In the genomic region with DNA sequence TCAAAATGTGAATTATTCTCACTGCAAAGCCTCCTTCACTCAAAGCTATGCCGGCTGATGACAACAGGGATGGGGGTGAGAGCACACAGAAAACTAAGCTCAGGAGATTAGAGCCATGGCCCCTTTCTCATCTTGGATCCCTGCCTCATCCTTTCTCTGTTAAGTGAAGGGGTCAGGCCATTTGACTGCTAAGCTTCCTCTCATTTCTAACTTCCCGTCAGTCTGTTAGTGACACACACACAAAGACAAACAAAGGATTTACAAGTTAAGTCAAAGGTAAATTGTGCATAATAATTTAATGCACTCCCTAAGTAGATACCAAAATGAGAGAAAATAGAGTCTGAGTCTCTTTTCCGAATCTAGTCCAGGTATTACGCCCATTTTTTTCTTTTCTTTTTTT, we compare ENCODE assay signal across 9 cellular contexts. TPM values are rescaled to one million over a fixed set of nuclear protein-coding genes. Genes with fewer than 3 reads are reported as not detected.
A peak's percentile ranks its signal among the peaks of the same experiment; 100 is the strongest.
DNase-seq lines count a peak whose midpoint lies in the region; ATAC-seq and TF ChIP-seq lines count a peak whose summit lies in the region.
"Had no signal": no experiment of that assay in that cellular context is flagged by ENCODE, and none has a peak within 500 bp of the region (broad histone marks: within the 10 kb centered on the region; RNA-seq: fewer than 3 reads in every experiment).

No MANE protein-coding gene starts in this region.

- H3K79me2 ChIP-seq in SK-N-SH (ENCODE audit: insufficient read depth): peaks cover 37% of the 10 kb centered on the region

- TF ChIP-seq CTCF in SK-N-SH (IDR thresholded peaks at IDR 0.05): no peak
- TF ChIP-seq CTCF in glutamatergic neuron (IDR thresholded peaks at IDR 0.05; ENCODE audit: partially characterized antibody, unreplicated experiment): no peak
- TF ChIP-seq CTCF in GM10248 (IDR thresholded peaks at IDR 0.05; ENCODE audit: control extremely low read depth, extremely low read depth, low read depth, missing control alignments): no peak
- no peak for TF ChIP-seq CTCF in omental fat pad (IDR thresholded peaks at IDR 0.05)

- H3K36me3 ChIP-seq in SK-N-SH (replicated peaks in 1 of 2; ENCODE audit: control insufficient read depth in 1 of 2, insufficient read depth in 2 of 2, low read length in 1 of 2): peaks cover 28 to 32% of the 10 kb centered on the region in 2 experiments

- TF ChIP-seq EP300 in SK-N-SH (IDR thresholded peaks at IDR 0.05; ENCODE audit: borderline replicate concordance in 1 of 2, low read depth in 1 of 2, low read length in 1 of 2): no peak

- DNase-seq in SK-N-SH: no peak
- DNase-seq in activated CD8-positive, alpha-beta T cell treated with anti-CD3 and anti-CD28 coated beads, Interleukin-2, amount 10 ng/mL, durations not matched to agents 7 days and 5 days: no peak
- no peak for DNase-seq in glutamatergic neuron
- DNase-seq in stimulated activated naive B cell treated with anti-CD40 and anti-IgM and Interleukin-4, amounts not matched to agents 10 μg/mL and 1 μg/mL and 100 μg/mL, for 72 hours: no peak
- DNase-seq in GM10248 (ENCODE audit: extremely low spot score): no peak
- no peak for DNase-seq in omental fat pad (ENCODE audit: low spot score)
- DNase-seq in DMS153 treated with DMSO at 0.1 percent for 48 hours (lab: John Stamatoyannopoulos, UW; ENCODE audit: unreplicated experiment): no peak
- DNase-seq: SHP77 had no signal

- no peaks in the 10 kb centered on the region for H3K9me2 ChIP-seq in SK-N-SH

- no peaks in the 10 kb centered on the region for H3K9me3 ChIP-seq in SK-N-SH

- TF ChIP-seq RAD21 in SK-N-SH (IDR thresholded peaks at IDR 0.05; ENCODE audit: low read length): no peak

- no peak overlapping the region for H2AFZ ChIP-seq in SK-N-SH (ENCODE audit: low read depth)

- peaks cover 12% of the 10 kb centered on the region for H3F3A ChIP-seq in SK-N-SH (replicated peaks; ENCODE audit: insufficient read depth)

- H3K4me1 Mint-ChIP-seq in activated CD8-positive, alpha-beta T cell treated with anti-CD3 and anti-CD28 coated beads, Interleukin-2, amount 10 ng/mL, durations not matched to agents 7 days and 5 days (ENCODE audit: low read depth): peaks cover 43% of the 10 kb centered on the region
- H3K4me1 Mint-ChIP-seq in glutamatergic neuron (ENCODE audit: low read depth, unreplicated experiment): peaks cover 8% of the 10 kb centered on the region
- H3K4me1 Mint-ChIP-seq in stimulated activated naive B cell treated with anti-CD40 and anti-IgM and Interleukin-4, amounts not matched to agents 10 μg/mL and 1 μg/mL and 100 μg/mL, for 72 hours: peaks cover 12 to 30% of the 10 kb centered on the region in 2 donors

- no peak overlapping the region; a peak in 1 of 4 replicates for H3K27ac ChIP-seq in SK-N-SH (ENCODE audit: low read depth in 2 of 2, low read length in 1 of 2)

- no peaks in the 10 kb centered on the region for H4K20me1 ChIP-seq in SK-N-SH (ENCODE audit: insufficient read depth)

- H3K9me3 Mint-ChIP-seq in activated CD8-positive, alpha-beta T cell treated with anti-CD3 and anti-CD28 coated beads, Interleukin-2, amount 10 ng/mL, durations not matched to agents 7 days and 5 days (ENCODE audit: insufficient read depth): no peaks in the 10 kb centered on the region
- H3K9me3 Mint-ChIP-seq in glutamatergic neuron (ENCODE audit: unreplicated experiment): peaks cover 7% of the 10 kb centered on the region
- H3K9me3 Mint-ChIP-seq in stimulated activated naive B cell treated with anti-CD40 and anti-IgM and Interleukin-4, amounts not matched to agents 10 μg/mL and 1 μg/mL and 100 μg/mL, for 72 hours: no peaks in the 10 kb centered on the region

- H3K27me3 ChIP-seq in SK-N-SH (ENCODE audit: insufficient read depth): no peaks in the 10 kb centered on the region

- H3K4me3 ChIP-seq in SK-N-SH (ENCODE audit: low read depth in 2 of 2, low read length in 1 of 2): peak overlapping the region; percentile 50 to 79

- H3K9ac ChIP-seq in SK-N-SH: peak overlapping the region; percentile 74; the same call in 1 of the 2 replicates

- H3K27ac Mint-ChIP-seq in activated CD8-positive, alpha-beta T cell treated with anti-CD3 and anti-CD28 coated beads, Interleukin-2, amount 10 ng/mL, durations not matched to agents 7 days and 5 days: peak overlapping the region; percentile 96
- H3K27ac Mint-ChIP-seq in glutamatergic neuron (ENCODE audit: unreplicated experiment): peak overlapping the region; percentile 73
- H3K27ac Mint-ChIP-seq in stimulated activated naive B cell treated with anti-CD40 and anti-IgM and Interleukin-4, amounts not matched to agents 10 μg/mL and 1 μg/mL and 100 μg/mL, for 72 hours: peak overlapping the region; percentile 83

- peak overlapping the region; percentile 97 for H3K4me3 Mint-ChIP-seq in activated CD8-positive, alpha-beta T cell treated with anti-CD3 and anti-CD28 coated beads, Interleukin-2, amount 10 ng/mL, durations not matched to agents 7 days and 5 days
- peak overlapping the region; percentile 94 for H3K4me3 Mint-ChIP-seq in glutamatergic neuron (ENCODE audit: unreplicated experiment)
- H3K4me3 Mint-ChIP-seq in stimulated activated naive B cell treated with anti-CD40 and anti-IgM and Interleukin-4, amounts not matched to agents 10 μg/mL and 1 μg/mL and 100 μg/mL, for 72 hours: peak overlapping the region; percentile 66 to 94

- peaks cover 40% of the 10 kb centered on the region for H3K36me3 Mint-ChIP-seq in activated CD8-positive, alpha-beta T cell treated with anti-CD3 and anti-CD28 coated beads, Interleukin-2, amount 10 ng/mL, durations not matched to agents 7 days and 5 days (ENCODE audit: low read depth)
- no peaks in the 10 kb centered on the region for H3K36me3 Mint-ChIP-seq in glutamatergic neuron (ENCODE audit: unreplicated experiment)
- peaks cover 18 to 26% of the 10 kb centered on the region in 2 donors for H3K36me3 Mint-ChIP-seq in stimulated activated naive B cell treated with anti-CD40 and anti-IgM and Interleukin-4, amounts not matched to agents 10 μg/mL and 1 μg/mL and 100 μg/mL, for 72 hours

- CTCF ChIA-PET in SK-N-SH (lab: Yijun Ruan, JAX): interaction anchor here (0.9 to 1.5 kb wide), 3 partner anchors 10 to 153 kb away, joined by 3 to 5 read pairs (median 4); partner anchors contain the start of gene SEC22C
- CTCF ChIA-PET in activated CD8-positive, alpha-beta T cell treated with anti-CD3 and anti-CD28 coated beads, Interleukin-2, amount 10 ng/mL, durations not matched to agents 7 days and 5 days (lab: Charles Lee): interaction anchor here (2.2 kb wide), 1 partner anchor 10 kb away, joined by 23 read pairs; the partner anchor contains the start of gene NKTR
- CTCF ChIA-PET in GM10248 (lab: Yijun Ruan, JAX): interaction anchor here (0.6 to 1.4 kb wide), 4 partner anchors 9 to 12 kb away, joined by 3 to 6 read pairs (median 4); partner anchors contain the start of gene SEC22C

- peaks cover 0 to 11% of the 10 kb centered on the region in 2 experiments; a peak in 1 of 4 replicates for H3K4me1 ChIP-seq in SK-N-SH (ENCODE audit: control insufficient read depth in 1 of 2, insufficient read depth in 2 of 2, low read depth in 1 of 2, low read length in 1 of 2)

- H3K27me3 Mint-ChIP-seq in activated CD8-positive, alpha-beta T cell treated with anti-CD3 and anti-CD28 coated beads, Interleukin-2, amount 10 ng/mL, durations not matched to agents 7 days and 5 days (ENCODE audit: low read depth): no peaks in the 10 kb centered on the region
- H3K27me3 Mint-ChIP-seq in glutamatergic neuron (ENCODE audit: unreplicated experiment): peaks cover 2% of the 10 kb centered on the region
- H3K27me3 Mint-ChIP-seq in stimulated activated naive B cell treated with anti-CD40 and anti-IgM and Interleukin-4, amounts not matched to agents 10 μg/mL and 1 μg/mL and 100 μg/mL, for 72 hours: no peaks in the 10 kb centered on the region

- 69% methylated on average over 4 of the region's 4 CpGs for WGBS in SK-N-SH (ENCODE audit: low lambda C conversion rate)

- H3K4me2 ChIP-seq in SK-N-SH: peak overlapping the region; percentile 91

- POLR2A ChIA-PET in SK-N-SH (lab: Yijun Ruan, JAX): interaction anchor here (0.6 to 2.4 kb wide), 3 partner anchors 9 to 69 kb away, joined by 3 to 16 read pairs (median 4); partner anchors contain the start of gene NKTR
- POLR2A ChIA-PET in activated CD8-positive, alpha-beta T cell treated with anti-CD3 and anti-CD28 coated beads, Interleukin-2, amount 10 ng/mL, durations not matched to agents 7 days and 5 days (lab: Charles Lee): interaction anchor here (0.7 to 4.6 kb wide), 3 partner anchors 9 to 11 kb away, joined by 3 to 33 read pairs (median 15); partner anchors contain the start of gene NKTR
- POLR2A ChIA-PET in GM10248 (lab: Yijun Ruan, JAX): interaction anchor here (1.0 kb wide), 1 partner anchor 8 kb away, joined by 3 read pairs; the partner anchor contains the start of gene NKTR

- no peak for ATAC-seq in SK-N-SH treated with all-trans-retinoic acid at 6 μM for 48 hours
- ATAC-seq in activated CD8-positive, alpha-beta T cell treated with anti-CD3 and anti-CD28 coated beads, Interleukin-2, amount 10 ng/mL, durations not matched to agents 7 days and 5 days: no peak
- ATAC-seq in stimulated activated naive B cell treated with anti-CD40 and anti-IgM and Interleukin-4, amounts not matched to agents 10 μg/mL and 1 μg/mL and 100 μg/mL, for 72 hours (replicated peaks): no peak
- no peak for ATAC-seq in omental fat pad (ENCODE audit: low FRiP score)

TF ChIP-seq in SK-N-SH, 30 proteins besides CTCF, POLR2A, EP300 and RAD21 (continues in another document):
- no peak for TF ChIP-seq FOXJ3 (CRISPR knock-in tag; IDR thresholded peaks at IDR 0.05)

RNA-seq across cellular contexts. Expression of gene SS18L2, which starts 1.2 kb away (rescaled TPM):
- polyA plus RNA-seq in SK-N-SH (2012; rRNA removed): 24.1 and 31.8 TPM in 2 replicates
- polyA plus RNA-seq in SK-N-SH (2012; cell fraction: cytosol; rRNA removed): 35.1 and 46.3 TPM in 2 replicates
- polyA plus RNA-seq in SK-N-SH (2012; cell fraction: nucleus; rRNA removed): 15.1 and 18.2 TPM in 2 replicates
- 10 to 100 TPM; 68.6 to 68.7 TPM for total RNA-seq in activated CD8-positive, alpha-beta T cell treated with anti-CD3 and anti-CD28 coated beads, Interleukin-2, amount 10 ng/mL, durations not matched to agents 7 days and 5 days
- 38.9 TPM for total RNA-seq in glutamatergic neuron (ENCODE audit: unreplicated experiment)
- total RNA-seq in omental fat pad: 10 to 100 TPM; 16.4 to 24.5 (median 19.5) TPM

RNA-seq across cellular contexts. Expression of gene NKTR, which starts 8.7 kb away (rescaled TPM):
- polyA plus RNA-seq in SK-N-SH (2012; rRNA removed): 19.2 and 26.9 TPM in 2 replicates
- polyA plus RNA-seq in SK-N-SH (2012; cell fraction: cytosol; rRNA removed): 8.1 and 8.3 TPM in 2 replicates
- polyA plus RNA-seq in SK-N-SH (2012; cell fraction: nucleus; rRNA removed): 55.0 and 119 TPM in 2 replicates
- 10 to 100 TPM; 85.9 to 90.3 TPM for total RNA-seq in activated CD8-positive, alpha-beta T cell treated with anti-CD3 and anti-CD28 coated beads, Interleukin-2, amount 10 ng/mL, durations not matched to agents 7 days and 5 days
- total RNA-seq in glutamatergic neuron (ENCODE audit: unreplicated experiment) (196 TPM), omental fat pad (100 to 1,000 TPM in 1 of 4 donors, 10 to 100 TPM in 3; 52.2 to 274 (median 91.1) TPM)

RNA-seq across cellular contexts. Expression of gene SEC22C, which starts 10.0 kb away (rescaled TPM):
- 28.5 and 31.9 TPM in 2 replicates for polyA plus RNA-seq in SK-N-SH (2012; rRNA removed)
- 33.1 and 36.7 TPM in 2 replicates for polyA plus RNA-seq in SK-N-SH (2012; cell fraction: cytosol; rRNA removed)
- 24.2 and 33.1 TPM in 2 replicates for polyA plus RNA-seq in SK-N-SH (2012; cell fraction: nucleus; rRNA removed)
- 10 to 100 TPM; 49.3 to 51.4 TPM for total RNA-seq in activated CD8-positive, alpha-beta T cell treated with anti-CD3 and anti-CD28 coated beads, Interleukin-2, amount 10 ng/mL, durations not matched to agents 7 days and 5 days
- total RNA-seq in glutamatergic neuron (ENCODE audit: unreplicated experiment) (36.9 TPM), omental fat pad (10 to 100 TPM; 46.0 to 81.2 (median 56.1) TPM)
